12 cellular contexts compared by ENCODE assay signal in the genomic region with DNA sequence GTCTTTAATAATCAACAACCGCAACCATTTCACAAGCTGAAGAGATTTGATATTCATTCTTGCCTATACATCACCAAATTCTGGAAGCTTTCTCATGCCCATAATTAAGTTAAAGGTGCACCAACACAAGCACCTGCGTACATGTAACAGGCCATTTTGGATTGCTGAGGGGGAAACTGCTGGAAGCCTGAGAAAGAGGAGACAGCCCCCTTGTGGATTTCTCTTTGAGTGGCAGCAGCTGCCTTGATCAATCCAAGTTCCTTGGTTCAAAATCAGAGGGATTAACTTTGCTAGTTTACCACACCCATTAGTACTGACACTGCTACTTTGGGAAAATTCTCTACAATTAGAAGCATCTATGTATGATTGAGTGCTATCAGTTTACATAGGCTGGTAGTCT.
DNase-seq lines count a peak whose midpoint lies in the region; TF ChIP-seq lines count a peak whose summit lies in the region.
"Had no signal": no experiment of that assay in that cellular context is flagged by ENCODE, and none has a peak within 500 bp of the region (broad histone marks: within the 10 kb centered on the region; RNA-seq: fewer than 3 reads in every experiment).

No MANE protein-coding gene starts in this region.

- intact Hi-C loops in stomach (cut with DNase I; ENCODE audit: low total_unique reads) = no loop called here

- no peaks in the 10 kb centered on the region for H3K4me1 Mint-ChIP-seq in neural progenitor cell

- peak overlapping the region; percentile 12 for H3K27ac Mint-ChIP-seq in neural progenitor cell

- no peak overlapping the region for H3K4me2 ChIP-seq in neural progenitor cell

- H3K27me3 Mint-ChIP-seq in neural progenitor cell (ENCODE audit: insufficient read depth, low read depth) = no peaks in the 10 kb centered on the region

- H3F3A ChIP-seq in neural progenitor cell (ENCODE audit: low read depth) = no peaks in the 10 kb centered on the region

- no peaks in the 10 kb centered on the region for H3K27me3 ChIP-seq in neural progenitor cell
- H3K27me3 ChIP-seq in stomach = no peaks in the 10 kb centered on the region

- no peak overlapping the region for H3K9ac ChIP-seq in neural progenitor cell

- H4K20me1 ChIP-seq in neural progenitor cell (ENCODE audit: low read depth) = no peaks in the 10 kb centered on the region

- no peaks in the 10 kb centered on the region for H3K9me3 ChIP-seq in neural progenitor cell (ENCODE audit: low read depth)
- H3K9me3 ChIP-seq in stomach = peaks cover 0 to 6% (median 0%) of the 10 kb centered on the region in 4 donors
- H3K9me3 ChIP-seq: thoracic aorta had no signal

- TF ChIP-seq CTCF in choroid plexus epithelial cell (conservative IDR thresholded peaks at IDR 0.05; ENCODE audit: low read depth, low read length) = peak; percentile 68
- peak; percentile 72 for TF ChIP-seq CTCF in neural progenitor cell (IDR thresholded peaks at IDR 0.05)
- TF ChIP-seq CTCF in stomach (IDR thresholded peaks at IDR 0.05) = no peak

- H2AFZ ChIP-seq in neural progenitor cell (replicated peaks) = peak overlapping the region; percentile 5

- no peak for TF ChIP-seq POLR2A in stomach (IDR thresholded peaks at IDR 0.05)

- H3K9me3 Mint-ChIP-seq in neural progenitor cell = no peaks in the 10 kb centered on the region

- H3K79me2 ChIP-seq in neural progenitor cell (ENCODE audit: low read depth) = no peaks in the 10 kb centered on the region

- no peak overlapping the region for H3K4me3 Mint-ChIP-seq in neural progenitor cell

- H3K4me1 ChIP-seq in neural progenitor cell (no peaks in the 10 kb centered on the region), stomach (peaks cover 0 to 6% (median 3%) of the 10 kb centered on the region in 4 donors)

- H3K27ac ChIP-seq in neural progenitor cell (no peak overlapping the region), stomach (no peak overlapping the region)
- H3K27ac ChIP-seq: thoracic aorta had no signal

- DNase-seq in DMS 273 (lab: John Stamatoyannopoulos, UW; ENCODE audit: unreplicated experiment) = peak; percentile 57
- no peak for DNase-seq in DMS 273 treated with DMSO at 0.1 percent for 48 hours (lab: John Stamatoyannopoulos, UW)
- peak; percentile 16 for DNase-seq in NCI-H82 treated with DMSO at 0.1 percent for 48 hours (lab: John Stamatoyannopoulos, UW; ENCODE audit: unreplicated experiment)
- DNase-seq in choroid plexus epithelial cell (ENCODE audit: low read depth) = peak; percentile 30
- DNase-seq in neural progenitor cell (ENCODE audit: low spot score) = peak; percentile 73
- no peak for DNase-seq in T-helper 9 cell
- DNase-seq in stomach = no peak
- DNase-seq in mesenteric fat pad (ENCODE audit: low spot score) = no peak
- DNase-seq: activated T-cell treated with anti-CD3 and anti-CD28 coated beads, Interleukin-2, amount 50 U/mL, for 48 hours; hippocampal formation; stimulated activated CD4-positive, alpha-beta T cell treated with anti-CD3 and anti-CD28 coated beads, Interleukin-4, amount 100 ng/mL, for 4 hours had no signal

- 66 to 91% (median 80%) methylated on average over 2 of the region's 2 CpGs for WGBS in stomach, 5 donors

- H3K4me3 ChIP-seq in choroid plexus epithelial cell (ENCODE audit: low read depth, low read length) (no peak overlapping the region), neural progenitor cell (no peak overlapping the region), stomach (no peak overlapping the region)
- H3K4me3 ChIP-seq: thoracic aorta had no signal

- no peak for TF ChIP-seq EP300 in stomach (IDR thresholded peaks at IDR 0.05)

- no peaks in the 10 kb centered on the region for H3K36me3 ChIP-seq in neural progenitor cell
- H3K36me3 ChIP-seq in stomach = no peaks in the 10 kb centered on the region
- H3K36me3 ChIP-seq: thoracic aorta had no signal

- H3K36me3 Mint-ChIP-seq in neural progenitor cell = no peaks in the 10 kb centered on the region

Comparison
In these comparisons a context has a peak if more than half of its experiments do, and no peak if none do; other contexts are left out.
1. DNase-seq: peak in DMS 273 (single experiment), NCI-H82 treated with DMSO at 0.1 percent for 48 hours (single experiment), choroid plexus epithelial cell (single experiment) and neural progenitor cell (single experiment); none in DMS 273 treated with DMSO at 0.1 percent for 48 hours (single experiment), T-helper 9 cell (single experiment), stomach (single experiment) and mesenteric fat pad (single experiment).
2. CTCF ChIP-seq: peak in choroid plexus epithelial cell (single experiment) and neural progenitor cell (single experiment); none in stomach (0 of 7).